ENCODE assay signal across 8 cellular contexts in the genomic region with DNA sequence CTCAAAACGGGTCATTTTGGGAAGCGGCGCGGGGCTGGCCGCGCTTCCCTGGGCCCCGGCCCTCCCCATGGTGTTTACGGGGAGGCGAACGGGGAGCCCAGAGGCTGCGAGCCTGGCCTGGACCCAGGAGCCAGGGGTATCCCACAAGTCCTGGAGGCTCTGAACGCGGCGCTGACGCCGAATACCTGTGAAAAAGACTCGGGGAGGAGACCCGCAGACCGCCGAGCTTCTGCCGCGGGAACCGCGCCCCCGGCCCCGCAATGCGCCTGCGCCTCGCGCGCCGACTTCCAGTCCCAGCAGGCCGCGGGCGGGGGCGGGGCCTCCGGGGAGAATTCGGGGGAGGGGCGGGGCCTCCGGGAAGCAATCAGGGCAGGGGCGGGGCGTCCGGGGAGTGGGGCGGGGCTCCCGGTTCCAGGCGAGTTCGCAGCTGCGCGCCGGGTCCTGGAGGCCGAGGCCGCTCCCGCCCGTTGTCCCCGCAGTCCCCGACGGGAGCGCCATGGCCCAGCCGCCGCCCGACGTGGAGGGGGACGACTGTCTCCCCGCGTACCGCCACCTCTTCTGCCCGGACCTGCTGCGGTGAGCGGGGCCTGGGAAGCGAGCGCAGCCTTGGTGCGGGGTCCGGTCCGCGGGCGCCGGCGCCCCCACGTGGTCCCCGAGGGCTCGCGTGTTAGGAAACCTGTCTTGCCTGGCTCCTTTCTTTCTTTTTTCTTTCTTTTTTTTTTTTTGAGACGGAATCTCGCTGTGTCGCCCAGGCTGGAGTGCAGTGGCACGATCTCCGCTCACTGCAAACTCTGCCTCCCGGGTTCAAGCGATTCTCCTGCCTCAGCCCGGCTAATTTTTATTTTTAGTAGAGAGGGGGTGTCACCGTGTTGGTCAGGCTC. TPM values are rescaled to one million over a fixed set of nuclear protein-coding genes. Genes with fewer than 3 reads are reported as not detected.
DNase-seq lines count a peak whose midpoint lies in the region; ATAC-seq and TF ChIP-seq lines count a peak whose summit lies in the region.

A gene with protein sequence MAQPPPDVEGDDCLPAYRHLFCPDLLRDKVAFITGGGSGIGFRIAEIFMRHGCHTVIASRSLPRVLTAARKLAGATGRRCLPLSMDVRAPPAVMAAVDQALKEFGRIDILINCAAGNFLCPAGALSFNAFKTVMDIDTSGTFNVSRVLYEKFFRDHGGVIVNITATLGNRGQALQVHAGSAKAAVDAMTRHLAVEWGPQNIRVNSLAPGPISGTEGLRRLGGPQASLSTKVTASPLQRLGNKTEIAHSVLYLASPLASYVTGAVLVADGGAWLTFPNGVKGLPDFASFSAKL (plus strand): TSS at position 418 of the 881 bp plus-strand sequence. CDS start 79 bp downstream, at position 497.

- H3K9me3 ChIP-seq in lower lobe of right lung, result no peaks in the 10 kb centered on the region

- peaks cover 1% of the 10 kb centered on the region for H3K27me3 Mint-ChIP-seq in activated CD4-positive, alpha-beta memory T cell treated with anti-CD3 and anti-CD28 coated beads, Interleukin-2, amount 10 ng/mL, durations not matched to agents 7 days and 5 days

- in situ Hi-C loops in GM18951 (cut with MboI; ENCODE audit: low sequenced_read_pairs, unreplicated experiment), result no loop called here

- POLR2A ChIA-PET in activated CD4-positive, alpha-beta memory T cell treated with anti-CD3 and anti-CD28 coated beads, Interleukin-2, amount 10 ng/mL, durations not matched to agents 7 days and 5 days (lab: Charles Lee), result interaction anchor here (0.8 to 2.1 kb wide), 8 partner anchors 10 to 167 kb away, joined by 3 to 12 read pairs (median 4); a partner anchor contains a TSS

- CTCF ChIA-PET in activated CD4-positive, alpha-beta memory T cell treated with anti-CD3 and anti-CD28 coated beads, Interleukin-2, amount 10 ng/mL, durations not matched to agents 7 days and 5 days (lab: Charles Lee), result interaction anchor here (1.3 to 1.7 kb wide), 2 partner anchors 23 to 294 kb away, joined by 4 to 5 read pairs; a partner anchor contains a TSS

- ATAC-seq in HG03354 (IDR thresholded peaks at IDR 0.05; ENCODE audit: poor library complexity, severe bottlenecking, unreplicated experiment), result peak; percentile 56
- peak; percentile 96 for ATAC-seq in lower lobe of right lung

- peak; percentile 60 for TF ChIP-seq CTCF in lower lobe of right lung (IDR thresholded peaks at IDR 0.05)

- intact Hi-C loops in lower lobe of right lung (cut with DNase I), result no loop called here

- peak within 1 kb of the TSS; percentile 90 for H3K27ac ChIP-seq in lower lobe of right lung

- H3K4me3 Mint-ChIP-seq in activated CD4-positive, alpha-beta memory T cell treated with anti-CD3 and anti-CD28 coated beads, Interleukin-2, amount 10 ng/mL, durations not matched to agents 7 days and 5 days, result peak within 1 kb of the TSS; percentile 82

- H3K36me3 Mint-ChIP-seq in activated CD4-positive, alpha-beta memory T cell treated with anti-CD3 and anti-CD28 coated beads, Interleukin-2, amount 10 ng/mL, durations not matched to agents 7 days and 5 days (ENCODE audit: low read depth), result no peaks in the 10 kb centered on the region

- H3K4me1 Mint-ChIP-seq in activated CD4-positive, alpha-beta memory T cell treated with anti-CD3 and anti-CD28 coated beads, Interleukin-2, amount 10 ng/mL, durations not matched to agents 7 days and 5 days, result peaks cover 23% of the 10 kb centered on the region

- peaks cover 15% of the 10 kb centered on the region for H3K4me1 ChIP-seq in lower lobe of right lung

- DNase-seq in AML-193 (lab: John Stamatoyannopoulos, UW) (peak; percentile 74 to 83), NCI-H748 treated with DMSO at 0.1 percent for 48 hours (lab: John Stamatoyannopoulos, UW) (peak; percentile 70), ecto neural progenitor cell (ENCODE audit: low spot score) (peak; percentile 99), lower lobe of right lung (peak; percentile 97)
- peak; percentile 98 for DNase-seq in activated CD4-positive, alpha-beta memory T cell treated with anti-CD3 and anti-CD28 coated beads, Interleukin-2, amount 10 ng/mL, durations not matched to agents 7 days and 5 days
- DNase-seq in stimulated activated CD4-positive, alpha-beta T cell treated with anti-CD3 and anti-CD28 coated beads, TNF-alpha, amount 100 ng/mL, for 1 hour (ENCODE audit: low read depth in 3 of 3, low spot score in 1 of 3), result peak; percentile 96 to 100 (median 97)

- H3K4me3 ChIP-seq in lower lobe of right lung, result peak within 1 kb of the TSS; percentile 97

- H3K27ac Mint-ChIP-seq in activated CD4-positive, alpha-beta memory T cell treated with anti-CD3 and anti-CD28 coated beads, Interleukin-2, amount 10 ng/mL, durations not matched to agents 7 days and 5 days, result peak within 1 kb of the TSS; percentile 83

- peaks cover 4% of the 10 kb centered on the region for H3K36me3 ChIP-seq in lower lobe of right lung

- TF ChIP-seq POLR2A in GM18951 (IDR thresholded peaks at IDR 0.05; ENCODE audit: extremely low read depth, insufficient read depth, insufficient read length), result peak; percentile 86

- no peaks in the 10 kb centered on the region for H3K9me3 Mint-ChIP-seq in activated CD4-positive, alpha-beta memory T cell treated with anti-CD3 and anti-CD28 coated beads, Interleukin-2, amount 10 ng/mL, durations not matched to agents 7 days and 5 days

- H3K27me3 ChIP-seq in lower lobe of right lung (ENCODE audit: low read depth), result no peaks in the 10 kb centered on the region

RNA-seq across cellular contexts. Expression of the gene that starts here (rescaled TPM):
- total RNA-seq in activated CD4-positive, alpha-beta memory T cell treated with anti-CD3 and anti-CD28 coated beads, Interleukin-2, amount 10 ng/mL, durations not matched to agents 7 days and 5 days, result 1 to 10 TPM; 3.0 to 3.3 TPM
- total RNA-seq in lower lobe of right lung, result 10.1 TPM

Comparison
In these comparisons a context has a peak if more than half of its experiments do, and no peak if none do; other contexts are left out.
1. Peak in every context shown above with its lines: DNase-seq, ATAC-seq, H3K4me3 ChIP-seq and H3K27ac ChIP-seq.